16 cellular contexts compared by ENCODE assay signal in the genomic region with DNA sequence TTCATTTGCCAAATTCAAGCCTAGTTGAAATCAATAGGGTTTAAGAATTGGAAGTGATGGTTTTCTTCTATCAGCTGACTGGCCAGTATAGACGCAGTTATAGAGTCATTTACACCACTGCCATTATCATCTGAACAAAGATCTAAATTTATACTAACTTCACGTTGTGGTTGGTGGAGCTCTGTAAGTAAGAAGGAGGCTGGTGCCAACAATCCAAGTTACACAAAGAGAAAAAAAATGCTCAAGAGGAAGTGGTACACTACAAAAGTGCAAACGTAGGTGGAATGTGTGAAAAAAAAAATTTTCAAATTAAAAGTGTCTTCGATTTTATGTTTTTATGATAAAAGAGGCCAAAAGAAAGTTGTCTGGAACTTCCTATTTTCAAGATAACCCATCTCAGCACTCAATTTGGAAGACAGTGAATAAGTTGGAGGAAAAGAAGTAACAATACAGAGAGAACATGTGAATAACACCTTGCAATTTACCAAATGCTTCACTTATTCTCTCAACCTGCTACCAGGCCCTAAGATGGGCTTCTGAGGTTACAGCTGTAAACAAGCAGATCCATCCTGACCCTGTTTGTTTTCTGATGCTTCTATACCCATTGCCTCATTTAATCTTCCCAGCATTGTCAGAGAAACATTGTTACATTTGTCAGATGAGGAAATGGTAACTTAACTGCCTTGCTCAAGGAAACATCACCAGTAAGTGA. TPM values are rescaled to one million over a fixed set of nuclear protein-coding genes. Genes with fewer than 3 reads are reported as not detected.
DNase-seq lines count a peak whose midpoint lies in the region; ATAC-seq and TF ChIP-seq lines count a peak whose summit lies in the region.
"Had no signal": no experiment of that assay in that cellular context is flagged by ENCODE, and none has a peak within 500 bp of the region (broad histone marks: within the 10 kb centered on the region; RNA-seq: fewer than 3 reads in every experiment).

No MANE protein-coding gene starts in this region.

- H3K27ac Mint-ChIP-seq in activated naive CD4-positive, alpha-beta T cell treated with anti-CD3 and anti-CD28 coated beads for 36 hours = peak overlapping the region; percentile 56
- peak overlapping the region; percentile 74 for H3K27ac Mint-ChIP-seq in activated naive CD8-positive, alpha-beta T cell treated with anti-CD3 and anti-CD28 coated beads, Interleukin-2, amount 10 ng/mL, durations not matched to agents 7 days and 5 days
- H3K27ac Mint-ChIP-seq: progenitor cell of endocrine pancreas had no signal

- H3K27me3 ChIP-seq in spleen (replicated peaks in 1 of 7) = no peaks in the 10 kb centered on the region
- H3K27me3 ChIP-seq: tibial nerve had no signal

- POLR2A ChIA-PET in activated naive CD8-positive, alpha-beta T cell treated with anti-CD3 and anti-CD28 coated beads, Interleukin-2, amount 10 ng/mL, durations not matched to agents 7 days and 5 days (lab: Charles Lee) = interaction anchor here (0.7 to 6.3 kb wide), 6 partner anchors 10 to 1319 kb away, joined by 5 to 80 read pairs (median 6); a partner anchor contains a TSS

- H3K36me3 Mint-ChIP-seq in activated naive CD4-positive, alpha-beta T cell treated with anti-CD3 and anti-CD28 coated beads for 36 hours (ENCODE audit: low read depth) = no peaks in the 10 kb centered on the region
- peaks cover 5% of the 10 kb centered on the region for H3K36me3 Mint-ChIP-seq in activated naive CD8-positive, alpha-beta T cell treated with anti-CD3 and anti-CD28 coated beads, Interleukin-2, amount 10 ng/mL, durations not matched to agents 7 days and 5 days
- H3K36me3 Mint-ChIP-seq: activated naive CD4-positive, alpha-beta T cell treated with anti-CD3 and anti-CD28 coated beads, Interleukin-2, amount 50 U/mL, for 72 hours had no signal

- H3K4me1 ChIP-seq in spleen = peaks cover 3 to 46% (median 40%) of the 10 kb centered on the region in 6 donors
- H3K4me1 ChIP-seq: tibial nerve had no signal

- 15 to 20% (median 16%) methylated on average over 4 of the region's 4 CpGs for WGBS in spleen, 5 donors

- H3K4me3 Mint-ChIP-seq in activated naive CD4-positive, alpha-beta T cell treated with anti-CD3 and anti-CD28 coated beads for 36 hours = no peak overlapping the region
- H3K4me3 Mint-ChIP-seq in activated naive CD8-positive, alpha-beta T cell treated with anti-CD3 and anti-CD28 coated beads, Interleukin-2, amount 10 ng/mL, durations not matched to agents 7 days and 5 days = peak overlapping the region; percentile 7

- H3K36me3 ChIP-seq in spleen = no peaks in the 10 kb centered on the region
- H3K36me3 ChIP-seq: tibial nerve had no signal

- DNase-seq in activated naive CD4-positive, alpha-beta T cell treated with anti-CD3 and anti-CD28 coated beads for 36 hours = no peak
- no peak for DNase-seq in activated naive CD4-positive, alpha-beta T cell treated with anti-CD3 and anti-CD28 coated beads, Interleukin-2, amount 50 U/mL, for 16 hours
- DNase-seq in NOMO-1 treated with DMSO at 0.1 percent for 48 hours (lab: John Stamatoyannopoulos, UW; ENCODE audit: unreplicated experiment) = peak; percentile 26
- no peak for DNase-seq in activated naive CD8-positive, alpha-beta T cell treated with anti-CD3 and anti-CD28 coated beads, Interleukin-2, amount 10 ng/mL, durations not matched to agents 7 days and 5 days
- DNase-seq in spleen = no peak
- no peak for DNase-seq in GM19240 (ENCODE audit: insufficient read length, low spot score)
- DNase-seq in LoVo (ENCODE audit: low spot score) = no peak
- DNase-seq: DMS153, kidney, NCI-H2171 treated with DMSO at 0.1 percent for 48 hours, SW 1271 had no signal

- TF ChIP-seq POLR2A in spleen (IDR thresholded peaks at IDR 0.05) = no peak

- no peaks in the 10 kb centered on the region for H3K9me3 ChIP-seq in spleen
- H3K9me3 ChIP-seq: tibial nerve had no signal

- H3K4me1 Mint-ChIP-seq in activated naive CD4-positive, alpha-beta T cell treated with anti-CD3 and anti-CD28 coated beads for 36 hours (ENCODE audit: low read depth) = peaks cover 41% of the 10 kb centered on the region
- H3K4me1 Mint-ChIP-seq in activated naive CD8-positive, alpha-beta T cell treated with anti-CD3 and anti-CD28 coated beads, Interleukin-2, amount 10 ng/mL, durations not matched to agents 7 days and 5 days = peaks cover 35% of the 10 kb centered on the region

- peak; percentile 48 for ATAC-seq in activated naive CD8-positive, alpha-beta T cell treated with anti-CD3 and anti-CD28 coated beads, Interleukin-2, amount 10 ng/mL, durations not matched to agents 7 days and 5 days (ENCODE audit: low read depth)
- ATAC-seq in HG02678 (IDR thresholded peaks at IDR 0.05; ENCODE audit: unreplicated experiment) = no peak
- ATAC-seq: activated CD4-positive, CD25-positive, alpha-beta regulatory T cell treated with anti-CD3 and anti-CD28 coated beads, Interleukin-2, amount 50 U/mL, for 24 hours had no signal

- TF ChIP-seq CTCF in spleen (IDR thresholded peaks at IDR 0.05 in 8 of 11, conservative IDR thresholded peaks at IDR 0.05 in 3 of 11) = no peak

- peak overlapping the region in 7 of 8 donors; percentile 2 to 84 (median 58) for H3K27ac ChIP-seq in spleen
- H3K27ac ChIP-seq: tibial nerve had no signal

- no peaks in the 10 kb centered on the region for H3K27me3 Mint-ChIP-seq in activated naive CD4-positive, alpha-beta T cell treated with anti-CD3 and anti-CD28 coated beads for 36 hours (ENCODE audit: low read depth)
- H3K27me3 Mint-ChIP-seq in activated naive CD8-positive, alpha-beta T cell treated with anti-CD3 and anti-CD28 coated beads, Interleukin-2, amount 10 ng/mL, durations not matched to agents 7 days and 5 days = no peaks in the 10 kb centered on the region
- H3K27me3 Mint-ChIP-seq: progenitor cell of endocrine pancreas had no signal

- no peaks in the 10 kb centered on the region for H3K9me3 Mint-ChIP-seq in activated naive CD4-positive, alpha-beta T cell treated with anti-CD3 and anti-CD28 coated beads for 36 hours
- H3K9me3 Mint-ChIP-seq in activated naive CD8-positive, alpha-beta T cell treated with anti-CD3 and anti-CD28 coated beads, Interleukin-2, amount 10 ng/mL, durations not matched to agents 7 days and 5 days = no peaks in the 10 kb centered on the region
- H3K9me3 Mint-ChIP-seq: activated naive CD4-positive, alpha-beta T cell treated with anti-CD3 and anti-CD28 coated beads, Interleukin-2, amount 50 U/mL, for 72 hours had no signal

- intact Hi-C loops in activated naive CD4-positive, alpha-beta T cell treated with anti-CD3 and anti-CD28 coated beads for 36 hours (cut with micrococcal nuclease) = loop anchor here (1.0 to 5.0 kb wide), 3 partner anchors 14 to 532 kb away; a partner anchor contains a TSS
- intact Hi-C loops in spleen (cut with DNase I; ENCODE audit: low total_unique reads) = no loop called here

- no peak overlapping the region for H3K4me3 ChIP-seq in spleen
- H3K4me3 ChIP-seq: tibial nerve had no signal

- CTCF ChIA-PET in activated naive CD4-positive, alpha-beta T cell treated with anti-CD3 and anti-CD28 coated beads for 36 hours (lab: Charles Lee) = interaction anchor here (0.6 to 2.5 kb wide), 7 partner anchors 103 to 301 kb away, joined by 3 to 20 read pairs (median 3); a partner anchor contains a TSS

RNA-seq across cellular contexts. Expression of a gene that starts 11.9 kb away (rescaled TPM):
- 10 to 100 TPM; 39.3 to 39.8 TPM for total RNA-seq in activated naive CD4-positive, alpha-beta T cell treated with anti-CD3 and anti-CD28 coated beads for 36 hours
- 10 to 100 TPM; 79.1 to 87.1 TPM for total RNA-seq in activated naive CD8-positive, alpha-beta T cell treated with anti-CD3 and anti-CD28 coated beads, Interleukin-2, amount 10 ng/mL, durations not matched to agents 7 days and 5 days
- total RNA-seq in spleen = 100 to 1,000 TPM in 3 of 7 donors, 10 to 100 TPM in 4; 70.0 to 123 (median 89.3) TPM
- 10 to 100 TPM; 27.6 to 32.9 (median 30.6) TPM for polyA plus RNA-seq in spleen
